ENCODE assay signal across 14 cellular contexts in the genomic region with DNA sequence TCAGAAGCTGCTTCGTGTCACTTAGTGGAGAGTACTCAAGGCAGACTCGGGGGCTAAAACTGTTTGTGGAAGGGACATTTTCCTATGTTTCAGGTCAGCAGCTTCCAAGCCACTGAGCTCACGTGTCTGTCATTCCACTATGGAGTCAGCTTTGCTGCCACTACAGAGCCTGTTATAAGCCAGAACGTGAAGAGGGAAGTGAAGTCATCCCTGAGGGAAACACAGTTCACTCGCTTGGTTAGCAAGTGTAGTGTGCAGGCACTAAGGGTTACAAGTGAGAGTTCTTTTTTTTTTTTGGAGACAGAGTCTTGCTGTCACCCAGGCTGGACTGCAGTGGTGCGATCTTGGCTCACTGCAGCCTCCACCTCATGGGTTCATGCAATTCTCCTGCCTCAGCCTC.
"Had no signal": no experiment of that assay in that cellular context is flagged by ENCODE, and none has a peak within 500 bp of the region (broad histone marks: within the 10 kb centered on the region; RNA-seq: fewer than 3 reads in every experiment).

No MANE protein-coding gene starts in this region.

- H3K27me3 ChIP-seq: adrenal gland, thyroid gland, uterus had no signal

- H3K4me1 Mint-ChIP-seq: central memory CD8-positive, alpha-beta T cell had no signal

- H3K4me1 ChIP-seq: parathyroid adenoma had no signal

- H2AFZ ChIP-seq: parathyroid adenoma had no signal

- ATAC-seq: left colon had no signal

- H3K9ac ChIP-seq: parathyroid adenoma had no signal

- H3K4me3 Mint-ChIP-seq: central memory CD8-positive, alpha-beta T cell; stimulated activated effector memory CD8-positive, alpha-beta T cell treated with anti-CD3 and anti-CD28 coated beads, Interleukin-12 subunit alpha, Interleukin-12 subunit beta, amount 100 ng/mL, for 72 hours had no signal

- DNase-seq: activated CD4-positive, alpha-beta T cell treated with anti-CD3 and anti-CD28 coated beads, Interleukin-2, amount 50 U/mL, for 1 hour; activated naive CD4-positive, alpha-beta T cell treated with anti-CD3 and anti-CD28 coated beads, Interleukin-2, amount 50 U/mL, for 16 hours; adrenal gland; cortex of kidney; effector memory CD4-positive, alpha-beta T cell; foreskin melanocyte; left colon; midbrain; thyroid gland; uterus had no signal

- H3K27me3 Mint-ChIP-seq: central memory CD8-positive, alpha-beta T cell had no signal

- H3K27ac ChIP-seq: adrenal gland, parathyroid adenoma, uterus had no signal

- H3K9me3 ChIP-seq: adrenal gland, thyroid gland, uterus had no signal

- H3K9me3 Mint-ChIP-seq: central memory CD8-positive, alpha-beta T cell; stimulated activated effector memory CD8-positive, alpha-beta T cell treated with anti-CD3 and anti-CD28 coated beads, Interleukin-12 subunit alpha, Interleukin-12 subunit beta, amount 100 ng/mL, for 72 hours had no signal

- H3K36me3 ChIP-seq: uterus had no signal

- H3K4me3 ChIP-seq: adrenal gland, lung, thyroid gland, uterus had no signal
